8 cellular contexts compared by ENCODE assay signal in genomic region chr3:54830658-54831057, GRCh38.
DNase-seq lines count a peak whose midpoint lies in the region; ATAC-seq lines count a peak whose summit lies in the region.
"Had no signal": no experiment of that assay in that cellular context is flagged by ENCODE, and none has a peak within 500 bp of the region (broad histone marks: within the 10 kb centered on the region; RNA-seq: fewer than 3 reads in every experiment).

No MANE protein-coding gene starts in this region.

- DNase-seq in ELR (ENCODE audit: low read depth): peak; percentile 43
- peak; percentile 42 for DNase-seq in HT-29 (ENCODE audit: low spot score)
- peak; percentile 12 for DNase-seq in activated CD4-positive, alpha-beta memory T cell treated with anti-CD3 and anti-CD28 coated beads for 36 hours
- peak; percentile 6 for DNase-seq in myocyte (ENCODE audit: low read depth)
- no peak for DNase-seq in NCI-H510A (lab: John Stamatoyannopoulos, UW)
- DNase-seq in mucosa of gallbladder (ENCODE audit: low spot score): no peak
- DNase-seq: T-cell had no signal

- CTCF ChIA-PET in activated CD4-positive, alpha-beta memory T cell treated with anti-CD3 and anti-CD28 coated beads for 36 hours (lab: Charles Lee): interaction anchor here (0.6 to 2.5 kb wide), 7 partner anchors 16 to 1473 kb away, joined by 3 to 9 read pairs (median 4); no protein-coding TSS in a partner anchor

- POLR2A ChIA-PET in activated CD4-positive, alpha-beta memory T cell treated with anti-CD3 and anti-CD28 coated beads for 36 hours (lab: Charles Lee): no interaction called here

- no peak overlapping the region for H3K27ac Mint-ChIP-seq in activated CD4-positive, alpha-beta memory T cell treated with anti-CD3 and anti-CD28 coated beads for 36 hours
- H3K27ac Mint-ChIP-seq: T-cell had no signal

- intact Hi-C loops in activated CD4-positive, alpha-beta memory T cell treated with anti-CD3 and anti-CD28 coated beads for 36 hours (cut with micrococcal nuclease): no loop called here

- H3K4me1 Mint-ChIP-seq in activated CD4-positive, alpha-beta memory T cell treated with anti-CD3 and anti-CD28 coated beads for 36 hours (ENCODE audit: low read depth): no peaks in the 10 kb centered on the region
- H3K4me1 Mint-ChIP-seq: T-cell had no signal

- H3K4me3 Mint-ChIP-seq in activated CD4-positive, alpha-beta memory T cell treated with anti-CD3 and anti-CD28 coated beads for 36 hours: no peak overlapping the region
- H3K4me3 Mint-ChIP-seq: T-cell had no signal

- no peak for ATAC-seq in HG03342 (IDR thresholded peaks at IDR 0.05; ENCODE audit: unreplicated experiment)
- ATAC-seq: T-cell had no signal

- H3K36me3 Mint-ChIP-seq in activated CD4-positive, alpha-beta memory T cell treated with anti-CD3 and anti-CD28 coated beads for 36 hours: no peaks in the 10 kb centered on the region
- H3K36me3 Mint-ChIP-seq: T-cell had no signal

- peaks cover 4% of the 10 kb centered on the region for H3K9me3 Mint-ChIP-seq in activated CD4-positive, alpha-beta memory T cell treated with anti-CD3 and anti-CD28 coated beads for 36 hours

- no peaks in the 10 kb centered on the region for H3K27me3 Mint-ChIP-seq in activated CD4-positive, alpha-beta memory T cell treated with anti-CD3 and anti-CD28 coated beads for 36 hours
- H3K27me3 Mint-ChIP-seq: T-cell had no signal

Comparison
In these comparisons a context has a peak if more than half of its experiments do, and no peak if none do; other contexts are left out.
1. DNase-seq: peak in ELR (single experiment), HT-29 (single experiment), activated CD4-positive, alpha-beta memory T cell treated with anti-CD3 and anti-CD28 coated beads for 36 hours (single experiment) and myocyte (single experiment); none in NCI-H510A (single experiment) and mucosa of gallbladder (single experiment).